8 cellular contexts compared by ENCODE assay signal in the genomic region with DNA sequence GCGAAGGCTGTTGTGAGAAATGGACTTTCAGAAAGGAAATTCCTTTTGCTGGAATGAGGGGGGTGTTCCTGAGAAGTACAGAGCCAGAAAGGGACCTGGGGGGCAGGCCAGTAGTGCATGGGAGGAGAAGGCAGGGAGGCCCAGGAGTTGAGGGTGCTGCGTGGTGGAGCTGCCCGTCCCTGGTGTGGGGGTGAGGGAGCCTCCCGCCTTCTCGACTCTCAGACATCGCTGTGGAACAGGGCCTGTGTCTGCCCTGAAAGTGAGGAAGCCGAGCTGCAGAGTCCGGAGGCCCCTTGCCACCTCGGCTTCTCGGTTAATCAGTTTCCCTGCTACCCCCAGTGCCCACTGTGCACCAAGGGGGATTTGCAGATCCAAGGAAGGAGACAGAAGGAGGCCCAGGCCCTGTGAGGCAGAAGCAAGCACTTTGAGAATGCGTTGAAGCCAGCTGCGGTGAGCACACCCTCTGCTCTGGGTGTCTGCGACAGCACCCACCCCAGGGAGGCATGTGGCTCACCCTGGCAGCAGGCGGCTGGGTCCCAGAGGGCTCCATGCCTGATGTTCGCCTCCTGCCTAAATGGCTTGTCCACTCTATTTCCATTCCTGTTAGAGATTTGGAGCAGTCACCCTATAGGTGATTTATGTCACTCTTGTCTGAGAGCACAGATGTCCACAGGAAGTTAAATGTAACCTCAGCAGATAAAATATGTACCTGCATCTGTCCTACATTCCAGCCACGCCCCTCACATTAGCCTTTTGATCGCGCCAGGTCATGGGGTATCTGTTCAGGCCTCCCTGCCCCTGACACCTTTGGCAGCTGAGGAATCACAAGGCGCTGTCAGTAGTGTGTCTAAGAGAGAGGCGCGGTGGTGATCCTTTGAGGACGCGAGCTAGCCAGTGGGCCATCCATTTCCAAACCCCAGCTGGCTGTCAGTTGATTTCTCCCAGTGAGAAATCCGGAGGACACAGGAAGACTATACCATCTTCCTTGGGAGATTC. TPM values are rescaled to one million over a fixed set of nuclear protein-coding genes. Genes with fewer than 3 reads are reported as not detected.
A peak's percentile ranks its signal among the peaks of the same experiment; 100 is the strongest.
DNase-seq lines count a peak whose midpoint lies in the region; ATAC-seq and TF ChIP-seq lines count a peak whose summit lies in the region.

No MANE protein-coding gene starts in this region.

- H3K36me3 ChIP-seq in gastrocnemius medialis: peaks cover 0 to 13% of the 10 kb centered on the region in 2 donors

- TF ChIP-seq CTCF in gastrocnemius medialis (IDR thresholded peaks at IDR 0.05 in 4 of 5, conservative IDR thresholded peaks at IDR 0.05 in 1 of 5): no peak

- H3K27me3 ChIP-seq in right cardiac atrium (ENCODE audit: control insufficient read depth, insufficient read depth): no peaks in the 10 kb centered on the region
- H3K27me3 ChIP-seq in gastrocnemius medialis: no peaks in the 10 kb centered on the region

- H3K36me3 Mint-ChIP-seq in activated naive CD8-positive, alpha-beta T cell treated with anti-CD3 and anti-CD28 coated beads for 36 hours: peaks cover 11% of the 10 kb centered on the region

- in situ Hi-C loops in gastrocnemius medialis (cut with MboI; ENCODE audit: low sequenced_read_pairs in 4 of 4): no loop called here

- H3K9me3 ChIP-seq in right cardiac atrium (ENCODE audit: control insufficient read depth, low read length): no peaks in the 10 kb centered on the region
- H3K9me3 ChIP-seq in gastrocnemius medialis: no peaks in the 10 kb centered on the region

- intact Hi-C loops in right cardiac atrium (cut with DNase I) (no loop called here), gastrocnemius medialis (cut with DNase I; ENCODE audit: low total_unique reads) (loop anchor here (5.0 to 10.0 kb wide), 3 partner anchors 117 to 294 kb away; a partner anchor contains a TSS)

- peak overlapping the region; percentile 75 for H3K4me3 Mint-ChIP-seq in activated naive CD8-positive, alpha-beta T cell treated with anti-CD3 and anti-CD28 coated beads for 36 hours

- ATAC-seq in right cardiac atrium: peak; percentile 6 to 17
- ATAC-seq in gastrocnemius medialis: peak; percentile 4 to 17
- ATAC-seq in HG03432 (IDR thresholded peaks at IDR 0.05; ENCODE audit: unreplicated experiment): no peak
- no peak for ATAC-seq in HG03571 (IDR thresholded peaks at IDR 0.05; ENCODE audit: unreplicated experiment)

- TF ChIP-seq POLR2A in gastrocnemius medialis (IDR thresholded peaks at IDR 0.05): no peak

- H3K27ac Mint-ChIP-seq in activated naive CD8-positive, alpha-beta T cell treated with anti-CD3 and anti-CD28 coated beads for 36 hours: peak overlapping the region; percentile 73

- H3K4me3 ChIP-seq in right cardiac atrium (ENCODE audit: low read length) (peak overlapping the region; percentile 51), gastrocnemius medialis (peak overlapping the region; percentile 70 to 86 (median 78))

- H3K4me1 Mint-ChIP-seq in activated naive CD8-positive, alpha-beta T cell treated with anti-CD3 and anti-CD28 coated beads for 36 hours: peaks cover 67% of the 10 kb centered on the region

- WGBS in right cardiac atrium: 33% methylated on average over 24 of the region's 24 CpGs

- no peaks in the 10 kb centered on the region for H3K27me3 Mint-ChIP-seq in activated naive CD8-positive, alpha-beta T cell treated with anti-CD3 and anti-CD28 coated beads for 36 hours

- H3K9me3 Mint-ChIP-seq in activated naive CD8-positive, alpha-beta T cell treated with anti-CD3 and anti-CD28 coated beads for 36 hours: no peaks in the 10 kb centered on the region

- DNase-seq in GM04503 (ENCODE audit: low read depth) (peak; percentile 90), right cardiac atrium (peak in 1 of 3 donors; percentile 46), gastrocnemius medialis (peak; percentile 79 to 89)
- no peak for DNase-seq in activated naive CD8-positive, alpha-beta T cell treated with anti-CD3 and anti-CD28 coated beads for 36 hours
- no peak for DNase-seq in stimulated activated CD8-positive, alpha-beta memory T cell treated with anti-CD3 and anti-CD28 coated beads, Interleukin-4, amount 100 ng/mL, for 48 hours
- DNase-seq in activated T-cell treated with anti-CD3 and anti-CD28 coated beads, Interleukin-2, amount 50 U/mL, for 48 hours: no peak

- peaks cover 35% of the 10 kb centered on the region for H3K4me1 ChIP-seq in right cardiac atrium (ENCODE audit: control insufficient read depth, insufficient read depth, low read length)
- H3K4me1 ChIP-seq in gastrocnemius medialis: peaks cover 65 to 66% of the 10 kb centered on the region in 2 donors

- H3K27ac ChIP-seq in right cardiac atrium (ENCODE audit: low read length): peak overlapping the region; percentile 100
- H3K27ac ChIP-seq in gastrocnemius medialis: peak overlapping the region; percentile 91 to 99 (median 98)

RNA-seq across cellular contexts. Expression of a gene that starts 28.3 kb away (rescaled TPM):
- total RNA-seq in activated naive CD8-positive, alpha-beta T cell treated with anti-CD3 and anti-CD28 coated beads for 36 hours: 10 to 100 TPM; 63.3 to 66.1 TPM
- 100 to 1,000 TPM; 122 to 128 (median 126) TPM for total RNA-seq in right cardiac atrium
- 162 TPM for polyA plus RNA-seq in right cardiac atrium
- total RNA-seq in gastrocnemius medialis: 100 to 1,000 TPM in 3 of 4 donors, 10 to 100 TPM in 1; 95.2 to 266 (median 155) TPM

RNA-seq across cellular contexts. Expression of a gene that starts 31.2 kb away (rescaled TPM):
- total RNA-seq in activated naive CD8-positive, alpha-beta T cell treated with anti-CD3 and anti-CD28 coated beads for 36 hours: 10 to 100 TPM; 13.0 to 14.5 TPM
- 10 to 100 TPM in 1 of 4 donors, 1 to 10 TPM in 3; 6.3 to 16.1 (median 7.0) TPM for total RNA-seq in right cardiac atrium
- polyA plus RNA-seq in right cardiac atrium: 5.8 TPM
- 10 to 100 TPM; 26.9 to 98.7 (median 46.0) TPM for total RNA-seq in gastrocnemius medialis

RNA-seq across cellular contexts. Expression of a gene that starts 32.1 kb away (rescaled TPM):
- total RNA-seq in activated naive CD8-positive, alpha-beta T cell treated with anti-CD3 and anti-CD28 coated beads for 36 hours: 10 to 100 TPM; 11.2 to 12.0 TPM
- 1 to 10 TPM; 6.1 to 8.7 (median 6.4) TPM for total RNA-seq in right cardiac atrium
- polyA plus RNA-seq in right cardiac atrium: 5.0 TPM
- total RNA-seq in gastrocnemius medialis: 1 to 10 TPM; 3.6 to 7.4 (median 6.9) TPM

RNA-seq across cellular contexts. Expression of a gene that starts 50.0 kb away (rescaled TPM):
- total RNA-seq in activated naive CD8-positive, alpha-beta T cell treated with anti-CD3 and anti-CD28 coated beads for 36 hours: not detected
- not detected for total RNA-seq in right cardiac atrium
- 0.16 TPM for polyA plus RNA-seq in right cardiac atrium
- under 1 TPM in 1 of 4 donors, not detected in 3; 1.00 TPM for total RNA-seq in gastrocnemius medialis

Comparison
In these comparisons a context has a peak if more than half of its experiments do, and no peak if none do; other contexts are left out.
1. DNase-seq: peak in GM04503 (single experiment) and gastrocnemius medialis (2 of 2); none in activated naive CD8-positive, alpha-beta T cell treated with anti-CD3 and anti-CD28 coated beads for 36 hours (single experiment), stimulated activated CD8-positive, alpha-beta memory T cell treated with anti-CD3 and anti-CD28 coated beads, Interleukin-4, amount 100 ng/mL, for 48 hours (single experiment) and activated T-cell treated with anti-CD3 and anti-CD28 coated beads, Interleukin-2, amount 50 U/mL, for 48 hours (0 of 2).
2. ATAC-seq: peak in right cardiac atrium (2 of 2) and gastrocnemius medialis (2 of 2); none in HG03432 (single experiment) and HG03571 (single experiment).